In genomic region chr4:79657379-79657778, GRCh38 we compare ENCODE assay signal across 29 cellular contexts.
DNase-seq lines count a peak whose midpoint lies in the region; ATAC-seq, FAIRE-seq and TF ChIP-seq lines count a peak whose summit lies in the region.
"Had no signal": no experiment of that assay in that cellular context is flagged by ENCODE, and none has a peak within 500 bp of the region (broad histone marks: within the 10 kb centered on the region; RNA-seq: fewer than 3 reads in every experiment).

No MANE protein-coding gene starts in this region.

- H4K20me1 ChIP-seq in K562 (replicated peaks; ENCODE audit: control insufficient read depth, insufficient read depth, low read length), result no peaks in the 10 kb centered on the region
- H4K20me1 ChIP-seq: BLaER1; BLaER1 treated with 17β-estradiol and CSF1 and Interleukin-3, amounts not matched to agents 10 nM and 100 nM had no signal

- TF ChIP-seq POLR2A in K562 (conservative IDR thresholded peaks at IDR 0.05), result no peak

- H3K27ac ChIP-seq in K562 (ENCODE audit: extremely low read depth, low read depth, low read length), result no peak overlapping the region
- H3K27ac ChIP-seq: 22Rv1; A549; BLaER1; BLaER1 treated with 17β-estradiol and CSF1 and Interleukin-3, amounts not matched to agents 10 nM and 100 nM; C4-2B had no signal

- H3K4me2 ChIP-seq in K562 (ENCODE audit: insufficient read depth, low read length), result no peak overlapping the region
- H3K4me2 ChIP-seq: A549; BLaER1; BLaER1 treated with 17β-estradiol and CSF1 and Interleukin-3, amounts not matched to agents 10 nM and 100 nM had no signal

- H3K9ac ChIP-seq in K562 (ENCODE audit: insufficient read depth in 1 of 2, low read depth in 2 of 2, low read length in 2 of 2), result no peak overlapping the region
- H3K9ac ChIP-seq: BLaER1; BLaER1 treated with 17β-estradiol and CSF1 and Interleukin-3, amounts not matched to agents 10 nM and 100 nM had no signal

- intact Hi-C loops in K562 (cut with micrococcal nuclease), result no loop called here

- FAIRE-seq in K562 (lab: Jason Lieb, UNC), result no peak
- FAIRE-seq: A204.1, A549, D721Med had no signal

- H3K27me3 ChIP-seq in K562 (ENCODE audit: control insufficient read depth in 2 of 2, insufficient read depth in 2 of 2, low read length in 2 of 2), result no peaks in the 10 kb centered on the region
- H3K27me3 ChIP-seq: BE2C; BLaER1; BLaER1 treated with 17β-estradiol and CSF1 and Interleukin-3, amounts not matched to agents 10 nM and 100 nM had no signal

- H3K79me2 ChIP-seq in K562 (ENCODE audit: control insufficient read depth, insufficient read depth, low read length), result no peaks in the 10 kb centered on the region

- in situ Hi-C loops in K562 (cut with MboI), result no loop called here

- peaks cover 5% of the 10 kb centered on the region; the same call in 1 of the 2 replicates for H3K9me3 ChIP-seq in K562 (replicated peaks; ENCODE audit: control insufficient read depth, insufficient read depth, low read depth, low read length)
- H3K9me3 ChIP-seq: A549, BE2C had no signal

- TF ChIP-seq CTCF in K562 (IDR thresholded peaks at IDR 0.05 in 2 of 3, conservative IDR thresholded peaks at IDR 0.05 in 1 of 3; ENCODE audit: insufficient read depth in 2 of 3, low read depth in 1 of 3, low read length in 3 of 3), result no peak

- no peak for TF ChIP-seq RAD21 in K562 (CRISPR knock-in tag; conservative IDR thresholded peaks at IDR 0.05 in 1 of 2, IDR thresholded peaks at IDR 0.05 in 1 of 2)

- no peak for DNase-seq in K562 (ENCODE audit: extremely low read depth in 1 of 4, low spot score in 3 of 4)
- DNase-seq: 8988T; ACHN; AML-193; BE2C; C1 segment of cervical spinal cord; Caco-2; Calu3; CD4-positive, alpha-beta memory T cell; CD4-positive, alpha-beta T cell; CD4-positive, CD25-positive, alpha-beta regulatory T cell; CD8-positive, alpha-beta memory T cell; CD8-positive, alpha-beta T cell; COR-L47; DMS 273 treated with DMSO at 0.1 percent for 48 hours; DMS153; DMS53; DMS79; DMS79 treated with DMSO at 0.1 percent for 48 hours; DND-41; EL had no signal

- CTCF ChIA-PET in K562 (lab: Yijun Ruan, JAX; ENCODE audit: low intra/inter-chr PET ratio), result no interaction called here

- no peaks in the 10 kb centered on the region for H3K36me3 ChIP-seq in K562 (ENCODE audit: control insufficient read depth, insufficient read depth, low read length)
- H3K36me3 ChIP-seq: BE2C; BLaER1; BLaER1 treated with 17β-estradiol and CSF1 and Interleukin-3, amounts not matched to agents 10 nM and 100 nM had no signal

- no peak for ATAC-seq in K562
- ATAC-seq in GM18868 (IDR thresholded peaks at IDR 0.05; ENCODE audit: unreplicated experiment), result no peak
- ATAC-seq: A549; CD8-positive, alpha-beta T cell had no signal

- H3K9me1 ChIP-seq in K562 (ENCODE audit: control insufficient read depth, insufficient read depth, low read length), result no peaks in the 10 kb centered on the region

- no peak overlapping the region for H2AFZ ChIP-seq in K562 (ENCODE audit: low read depth, low read length)

- POLR2A ChIA-PET in K562 (lab: Yijun Ruan, JAX), result no interaction called here

- no peak for TF ChIP-seq EP300 in K562 (IDR thresholded peaks at IDR 0.05; ENCODE audit: low read length)

- no peaks in the 10 kb centered on the region for H3K4me1 ChIP-seq in K562 (replicated peaks in 1 of 2; ENCODE audit: control insufficient read depth in 2 of 2, insufficient read depth in 2 of 2, low read length in 2 of 2)
- H3K4me1 ChIP-seq: A549; BE2C; BLaER1; BLaER1 treated with 17β-estradiol and CSF1 and Interleukin-3, amounts not matched to agents 10 nM and 100 nM had no signal

- BruUV-seq in K562 (replicated peaks; lab: Mats Ljungman, UMichigan), result no TSS peak

- no peak overlapping the region for H3K4me3 ChIP-seq in K562
- H3K4me3 ChIP-seq: A549; BLaER1; BLaER1 treated with 17β-estradiol and CSF1 and Interleukin-3, amounts not matched to agents 10 nM and 100 nM had no signal

TF ChIP-seq in K562, 482 proteins besides CTCF, POLR2A, EP300 and RAD21:
- peak; percentile 94 for TF ChIP-seq ZNF324 (CRISPR knock-in tag; IDR thresholded peaks at IDR 0.05)
- TF ChIP-seq CBFB (CRISPR knock-in tag; IDR thresholded peaks at IDR 0.05), result no peak
- TF ChIP-seq ZNF274 (IDR thresholded peaks at IDR 0.05; ENCODE audit: borderline replicate concordance, low read depth, low read length), result no peak
- no peak for TF ChIP-seq PYGO2 (tag; IDR thresholded peaks at IDR 0.05)
